8 cellular contexts compared by ENCODE assay signal in the genomic region with DNA sequence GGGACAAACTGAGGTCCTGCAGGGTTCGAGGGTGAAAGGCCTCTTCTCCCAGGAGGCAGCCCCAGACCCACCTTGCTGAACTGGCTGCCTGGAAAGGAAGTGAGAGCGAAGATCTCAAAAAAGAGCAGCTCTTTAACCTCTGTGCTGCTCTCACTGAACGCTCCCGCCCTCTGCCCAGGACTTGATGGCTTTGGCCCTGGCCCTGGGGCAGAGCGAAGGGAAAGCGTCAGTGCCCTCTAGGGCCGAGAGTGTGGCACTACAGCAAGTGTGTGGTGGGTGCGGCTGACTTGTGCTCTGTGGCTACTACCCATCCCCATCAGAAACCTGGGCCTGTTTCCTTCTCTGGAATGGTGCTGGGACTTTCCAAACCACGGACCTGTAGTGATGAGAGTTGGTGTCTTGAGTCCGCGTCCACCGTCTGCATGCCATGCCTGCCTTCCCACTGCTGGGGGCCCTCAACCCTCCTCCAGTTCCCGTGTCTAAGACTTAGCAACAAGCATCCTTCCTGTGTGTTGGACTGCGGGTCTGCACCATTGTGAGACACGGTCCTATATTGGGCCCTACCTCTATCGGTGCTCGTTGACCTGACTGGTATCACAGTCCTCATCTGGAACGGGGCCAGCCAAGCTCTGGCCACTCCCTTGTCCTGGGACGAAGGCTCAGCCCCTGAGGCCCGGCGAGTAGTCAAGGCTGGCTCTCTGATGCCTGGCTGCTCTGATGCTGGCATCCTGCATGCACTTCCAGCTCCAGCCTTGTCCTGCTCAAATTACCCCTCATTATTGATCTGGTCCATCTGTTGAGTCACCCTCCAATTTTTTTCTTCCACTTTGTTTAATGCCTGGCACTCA.
DNase-seq lines count a peak whose midpoint lies in the region; ATAC-seq and TF ChIP-seq lines count a peak whose summit lies in the region.

No MANE protein-coding gene starts in this region.

- H4K20me1 ChIP-seq in KMS-11 (ENCODE audit: insufficient read depth), result no peaks in the 10 kb centered on the region

- H3K4me1 Mint-ChIP-seq in chondrocyte (ENCODE audit: low read depth), result peaks cover 13% of the 10 kb centered on the region

- peaks cover 7% of the 10 kb centered on the region for H3K9me3 Mint-ChIP-seq in chondrocyte (ENCODE audit: low read depth)

- H3K4me3 Mint-ChIP-seq in chondrocyte (ENCODE audit: unreplicated experiment), result no peak overlapping the region

- no peak overlapping the region for H2AFZ ChIP-seq in KMS-11 (ENCODE audit: low read depth)

- H3K4me1 ChIP-seq in KMS-11 (ENCODE audit: low read depth, poor library complexity, severe bottlenecking) (no peaks in the 10 kb centered on the region), right lobe of liver (no peaks in the 10 kb centered on the region)

- 63% methylated on average over 3 of the region's 21 CpGs for WGBS in right lobe of liver (ENCODE audit: insufficient coverage, low coverage, low lambda C conversion rate, missing lambda C conversion rate)

- DNase-seq in GDM1 (lab: John Stamatoyannopoulos, UW) (peak; percentile 44), SIG-M5 (lab: John Stamatoyannopoulos, UW) (peak; percentile 32), chondrocyte (ENCODE audit: low spot score) (no peak), right lobe of liver (peak; percentile 32 to 60 (median 51)), superior temporal gyrus (ENCODE audit: extremely low spot score) (peak; percentile 66)

- H3K27me3 ChIP-seq in KMS-11 (ENCODE audit: insufficient read depth, low read depth) (no peaks in the 10 kb centered on the region), right lobe of liver (no peaks in the 10 kb centered on the region)

- H3K4me2 ChIP-seq in KMS-11, result no peak overlapping the region

- no peaks in the 10 kb centered on the region for H3K9me3 ChIP-seq in right lobe of liver

- H3K27ac Mint-ChIP-seq in chondrocyte (ENCODE audit: unreplicated experiment), result no peak overlapping the region

- peaks cover 3% of the 10 kb centered on the region for H3K36me3 Mint-ChIP-seq in chondrocyte (ENCODE audit: low read depth)

- ATAC-seq in GM21576 (IDR thresholded peaks at IDR 0.05; ENCODE audit: unreplicated experiment), result peak; percentile 75
- peak; percentile 76 to 88 (median 80) for ATAC-seq in right lobe of liver
- ATAC-seq in HG03571 (IDR thresholded peaks at IDR 0.05; ENCODE audit: unreplicated experiment), result no peak

- TF ChIP-seq CTCF in KMS-11 (conservative IDR thresholded peaks at IDR 0.05; ENCODE audit: low read depth, low read length) (peak; percentile 57), chondrocyte (IDR thresholded peaks at IDR 0.05) (peak; percentile 72), right lobe of liver (IDR thresholded peaks at IDR 0.05) (peak; percentile 28 to 43 (median 35))

- H3K9ac ChIP-seq in KMS-11, result no peak overlapping the region

- TF ChIP-seq POLR2A in right lobe of liver (IDR thresholded peaks at IDR 0.05), result no peak

- H3K27ac ChIP-seq in KMS-11, result no peak overlapping the region
- no peak overlapping the region for H3K27ac ChIP-seq in right lobe of liver

- H3K79me2 ChIP-seq in KMS-11 (ENCODE audit: insufficient read depth, low read depth), result no peaks in the 10 kb centered on the region

- no peaks in the 10 kb centered on the region for H3K27me3 Mint-ChIP-seq in chondrocyte (ENCODE audit: low read depth)

- H3K36me3 ChIP-seq in KMS-11 (ENCODE audit: insufficient read depth) (no peaks in the 10 kb centered on the region), right lobe of liver (no peaks in the 10 kb centered on the region)

- H3K4me3 ChIP-seq in KMS-11 (IDR thresholded peaks at IDR 0.05; ENCODE audit: insufficient read depth, low read depth, low read length) (no peak overlapping the region), right lobe of liver (no peak overlapping the region)

- intact Hi-C loops in right lobe of liver (cut with DNase I), result no loop called here
